Comparison of ENCODE assay signal across 11 cellular contexts in the genomic region with DNA sequence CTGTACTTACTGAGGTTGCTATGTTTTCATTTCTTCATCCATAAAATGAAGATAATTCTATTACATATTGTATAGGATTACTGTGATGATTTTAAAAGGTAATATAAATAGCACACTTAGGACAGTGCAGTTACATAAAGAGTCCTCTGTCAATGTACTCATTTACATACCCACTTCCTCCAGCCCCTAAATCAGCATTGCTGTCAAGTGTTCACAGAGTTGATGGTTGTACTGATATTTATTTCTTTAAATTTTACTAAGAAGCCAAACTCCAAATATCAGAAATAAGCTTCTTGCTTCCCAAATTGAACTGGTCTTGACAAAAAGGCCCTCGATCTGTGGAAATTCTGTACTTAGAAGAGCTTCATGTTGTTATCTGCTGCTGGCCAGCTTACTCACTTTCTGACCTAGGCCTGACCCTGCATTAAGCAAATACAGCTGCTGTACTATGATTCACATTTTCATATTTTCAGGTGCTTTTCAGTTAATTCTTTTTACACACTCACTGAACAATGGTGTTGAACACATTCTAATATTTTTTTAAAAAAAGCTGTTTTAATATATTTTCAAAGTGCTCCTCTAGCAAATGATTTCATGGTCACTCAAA.
DNase-seq lines count a peak whose midpoint lies in the region; ATAC-seq, FAIRE-seq and TF ChIP-seq lines count a peak whose summit lies in the region.
"Had no signal": no experiment of that assay in that cellular context is flagged by ENCODE, and none has a peak within 500 bp of the region (broad histone marks: within the 10 kb centered on the region; RNA-seq: fewer than 3 reads in every experiment).

No MANE protein-coding gene starts in this region.

- POLR2A ChIA-PET in IMR-90 (lab: Charles Lee; ENCODE audit: unreplicated experiment), result no interaction called here

- no peak overlapping the region for H2BK15ac ChIP-seq in IMR-90 (ENCODE audit: low read depth, low read length)

- no peak for TF ChIP-seq RAD21 in IMR-90 (IDR thresholded peaks at IDR 0.05; ENCODE audit: low read length)

- no peak overlapping the region for H4K91ac ChIP-seq in IMR-90 (ENCODE audit: insufficient read depth, low read depth, low read length)

- H2BK120ac ChIP-seq in IMR-90 (ENCODE audit: low read depth, low read length), result no peak overlapping the region

- BruUV-seq in IMR-90 (replicated peaks; lab: Mats Ljungman, UMichigan), result no TSS peak

- DNase-seq in DND-41 (no peak), IMR-90 (peak; percentile 16), dorsolateral prefrontal cortex (no peak), small intestine (no peak), kidney (no peak), NCI-H1105 treated with DMSO at 0.1 percent for 48 hours (lab: John Stamatoyannopoulos, UW) (no peak)
- DNase-seq: NCI-H146; occipital lobe; stimulated activated CD8-positive, alpha-beta memory T cell treated with anti-CD3 and anti-CD28 coated beads, Interleukin-4, amount 100 ng/mL, for 48 hours had no signal

- H3K4me3 ChIP-seq in DND-41 (ENCODE audit: low read depth in 1 of 2, low read length in 2 of 2) (no peak overlapping the region), IMR-90 (ENCODE audit: insufficient read depth, low read depth, low read length) (no peak overlapping the region), dorsolateral prefrontal cortex (no peak overlapping the region), small intestine (ENCODE audit: low read depth in 1 of 2, low read length in 2 of 2) (no peak overlapping the region), kidney (ENCODE audit: low read length in 2 of 2) (no peak overlapping the region)

- H4K8ac ChIP-seq in IMR-90 (ENCODE audit: low read depth in 2 of 2, low read length in 2 of 2), result no peak overlapping the region

- no peak overlapping the region for H3K18ac ChIP-seq in IMR-90 (ENCODE audit: low read depth, low read length)

- TF ChIP-seq POLR2A in IMR-90 (IDR thresholded peaks at IDR 0.05; ENCODE audit: low read depth, low read length), result no peak

- no peak overlapping the region for H3K4ac ChIP-seq in IMR-90 (ENCODE audit: low read depth, low read length)

- in situ Hi-C loops in IMR-90 (cut with MboI; ENCODE audit: low sequenced_read_pairs), result no loop called here

- H3K79me1 ChIP-seq in IMR-90 (ENCODE audit: low read depth in 1 of 2, low read length in 2 of 2), result no peaks in the 10 kb centered on the region

- H2AK5ac ChIP-seq in IMR-90 (ENCODE audit: low read depth, low read length), result no peak overlapping the region

- H2AFZ ChIP-seq in DND-41 (ENCODE audit: low read depth, low read length) (peak overlapping the region; percentile 60; the same call in 1 of the 2 replicates), IMR-90 (replicated peaks; ENCODE audit: low read length, poor library complexity) (no peak overlapping the region)

- no peaks in the 10 kb centered on the region for H3K36me3 ChIP-seq in DND-41 (ENCODE audit: insufficient read depth, low read length)
- H3K36me3 ChIP-seq in IMR-90 (ENCODE audit: control insufficient read depth, insufficient read depth, low read length), result no peaks in the 10 kb centered on the region
- no peaks in the 10 kb centered on the region for H3K36me3 ChIP-seq in small intestine (ENCODE audit: control insufficient read depth in 2 of 2, insufficient read depth in 2 of 2, low read length in 2 of 2)
- H3K36me3 ChIP-seq in kidney (ENCODE audit: control insufficient read depth in 1 of 2, insufficient read depth in 2 of 2, low read length in 2 of 2), result no peaks in the 10 kb centered on the region

- no peak overlapping the region for H3K9ac ChIP-seq in DND-41 (ENCODE audit: low read depth, low read length)
- no peak overlapping the region for H3K9ac ChIP-seq in IMR-90 (ENCODE audit: low read depth, low read length)
- H3K9ac ChIP-seq in kidney (ENCODE audit: low read length in 2 of 2), result no peak overlapping the region

- WGBS in IMR-90 (ENCODE audit: extremely low coverage in 2 of 2, insufficient read length in 1 of 2), 2 experiments, result 17% methylated on average over 1 of the region's 1 CpG; no CpG with 5 or more reads in 1 of the 2 experiments
- WGBS in small intestine, 3 donors, result 21 to 32% (median 31%) methylated on average over 1 of the region's 1 CpG

- H2BK20ac ChIP-seq in IMR-90 (ENCODE audit: low read depth, low read length), result no peak overlapping the region

- intact Hi-C loops in IMR-90 (cut with micrococcal nuclease), result no loop called here
- intact Hi-C loops in dorsolateral prefrontal cortex (cut with DNase I), result no loop called here
- intact Hi-C loops in kidney (cut with DNase I), result no loop called here

- no peak for FAIRE-seq in small intestine (lab: Jason Lieb, UNC)
- FAIRE-seq in kidney (lab: Jason Lieb, UNC), result no peak

- dilution Hi-C loops in IMR-90 (cut with HindIII; ENCODE audit: low sequenced_read_pairs, unreplicated experiment), result no loop called here

- CTCF ChIA-PET in IMR-90 (lab: Yijun Ruan, JAX), result no interaction called here

- no peak for TF ChIP-seq CTCF in DND-41 (IDR thresholded peaks at IDR 0.05; ENCODE audit: borderline replicate concordance, extremely low read depth, low read length, poor library complexity, severe bottlenecking)
- no peak for TF ChIP-seq CTCF in IMR-90 (conservative IDR thresholded peaks at IDR 0.05; ENCODE audit: low read depth, low read length)
- TF ChIP-seq CTCF in dorsolateral prefrontal cortex (IDR thresholded peaks at IDR 0.05 in 54 of 56, conservative IDR thresholded peaks at IDR 0.05 in 2 of 56; ENCODE audit: low read depth in 1 of 56, partially characterized antibody in 56 of 56), result no peak
- no peak for TF ChIP-seq CTCF in kidney (IDR thresholded peaks at IDR 0.05; ENCODE audit: borderline replicate concordance, extremely low read depth, insufficient read depth)

- H4K20me1 ChIP-seq in DND-41 (ENCODE audit: insufficient read depth, low read length) (no peaks in the 10 kb centered on the region), IMR-90 (ENCODE audit: insufficient read depth, low read length) (no peaks in the 10 kb centered on the region)

- no peak overlapping the region for H2BK5ac ChIP-seq in IMR-90 (ENCODE audit: low read depth, low read length, poor library complexity, severe bottlenecking)

- peak; percentile 77 for ATAC-seq in DND-41 (ENCODE audit: insufficient read depth, low read depth)
- peak; percentile 69 for ATAC-seq in GM21528 (IDR thresholded peaks at IDR 0.05; ENCODE audit: low FRiP score, unreplicated experiment)
- no peak for ATAC-seq in IMR-90 (ENCODE audit: low read depth)
- no peak for ATAC-seq in HG03439 (IDR thresholded peaks at IDR 0.05; ENCODE audit: unreplicated experiment)

- no peaks in the 10 kb centered on the region for H3K79me2 ChIP-seq in DND-41 (ENCODE audit: insufficient read depth, low read length)

- H3K23ac ChIP-seq in IMR-90 (ENCODE audit: low read depth, low read length), result no peak overlapping the region

- H3K9me3 ChIP-seq in DND-41 (ENCODE audit: insufficient read depth, low read length, severe bottlenecking) (peaks cover 4% of the 10 kb centered on the region), IMR-90 (ENCODE audit: control insufficient read depth, insufficient read depth, low read length) (no peaks in the 10 kb centered on the region), small intestine (ENCODE audit: control insufficient read depth, low read depth) (no peaks in the 10 kb centered on the region), kidney (ENCODE audit: control insufficient read depth in 1 of 2, low read length in 2 of 2) (peaks cover 0 to 3% of the 10 kb centered on the region in 2 donors)

- H3K4me2 ChIP-seq in DND-41 (ENCODE audit: insufficient read depth, low read length) (no peak overlapping the region; the same call in 1 of the 2 replicates), IMR-90 (ENCODE audit: low read depth, low read length) (no peak overlapping the region)

- no peak overlapping the region for H3K14ac ChIP-seq in IMR-90 (replicated peaks; ENCODE audit: low read depth, low read length)

- H2AK9ac ChIP-seq in IMR-90 (replicated peaks; ENCODE audit: low read depth, low read length, poor library complexity), result no peak overlapping the region

- H3K27me3 ChIP-seq in DND-41 (ENCODE audit: insufficient read depth, low read length, poor library complexity), result no peaks in the 10 kb centered on the region
- no peaks in the 10 kb centered on the region for H3K27me3 ChIP-seq in IMR-90 (ENCODE audit: control insufficient read depth, insufficient read depth, low read length)
- H3K27me3 ChIP-seq in dorsolateral prefrontal cortex, result no peaks in the 10 kb centered on the region
- H3K27me3 ChIP-seq in small intestine (ENCODE audit: control insufficient read depth in 2 of 2, insufficient read depth in 2 of 2, low read length in 2 of 2), result no peaks in the 10 kb centered on the region

- H4K5ac ChIP-seq in IMR-90 (ENCODE audit: low read depth, low read length), result no peak overlapping the region

- no peak overlapping the region for H3K56ac ChIP-seq in IMR-90 (ENCODE audit: extremely low read depth, insufficient read depth, low read length)

- H3K27ac ChIP-seq in DND-41 (ENCODE audit: low read length) (peak overlapping the region; percentile 59), IMR-90 (ENCODE audit: insufficient read depth, low read length) (no peak overlapping the region), dorsolateral prefrontal cortex (peak overlapping the region in 52 of 59 donors; percentile 0 to 91 (median 78)), small intestine (ENCODE audit: low read depth in 1 of 2, low read length in 1 of 2) (no peak overlapping the region), kidney (ENCODE audit: low read depth in 2 of 2, low read length in 2 of 2) (no peak overlapping the region)

- no peaks in the 10 kb centered on the region for H3K9me1 ChIP-seq in IMR-90 (ENCODE audit: insufficient read depth, low read length)

- H3K4me1 ChIP-seq in DND-41 (ENCODE audit: insufficient read depth, low read length), result peaks cover 30% of the 10 kb centered on the region
- no peaks in the 10 kb centered on the region for H3K4me1 ChIP-seq in IMR-90 (ENCODE audit: control insufficient read depth, insufficient read depth, low read length)
- H3K4me1 ChIP-seq in small intestine (ENCODE audit: control insufficient read depth in 2 of 2, insufficient read depth in 1 of 2, low read depth in 1 of 2, low read length in 1 of 2), result no peaks in the 10 kb centered on the region
- H3K4me1 ChIP-seq in kidney (ENCODE audit: control insufficient read depth in 1 of 2, insufficient read depth in 1 of 2, low read depth in 1 of 2, low read length in 2 of 2), result no peaks in the 10 kb centered on the region

TF ChIP-seq in IMR-90, 13 proteins besides CTCF, POLR2A, EP300 and RAD21 (continues in another document):
- TF ChIP-seq MAFK (IDR thresholded peaks at IDR 0.05; ENCODE audit: low read depth, low read length) (no peak), NFE2L2 (IDR thresholded peaks at IDR 0.05; ENCODE audit: low read depth, low read length) (no peak), MAZ (IDR thresholded peaks at IDR 0.05; ENCODE audit: borderline replicate concordance, low read depth, low read length) (no peak), BHLHE40 (IDR thresholded peaks at IDR 0.05; ENCODE audit: low read depth, low read length) (no peak), CHD1 (IDR thresholded peaks at IDR 0.05; ENCODE audit: low read depth, low read length) (no peak), FOS (IDR thresholded peaks at IDR 0.05; ENCODE audit: low read depth, low read length) (no peak)

Comparison
In these comparisons a context has a peak if more than half of its experiments do, and no peak if none do; other contexts are left out.
1. ATAC-seq: peak in DND-41 (single experiment) and GM21528 (single experiment); none in IMR-90 (single experiment) and HG03439 (single experiment).
2. H3K27ac ChIP-seq: peak in DND-41 (single experiment) and dorsolateral prefrontal cortex (52 of 59); none in IMR-90 (single experiment), small intestine (0 of 2) and kidney (0 of 2).